In genomic region chr3:140091143-140091542, GRCh38 we compare ENCODE assay signal across 20 cellular contexts.
A peak's percentile ranks its signal among the peaks of the same experiment; 100 is the strongest.
DNase-seq lines count a peak whose midpoint lies in the region; ATAC-seq and TF ChIP-seq lines count a peak whose summit lies in the region.
"Had no signal": no experiment of that assay in that cellular context is flagged by ENCODE, and none has a peak within 500 bp of the region (broad histone marks: within the 10 kb centered on the region; RNA-seq: fewer than 3 reads in every experiment).

No MANE protein-coding gene starts in this region.

- H3K27me3 ChIP-seq in right cardiac atrium (ENCODE audit: control insufficient read depth, insufficient read depth), result no peaks in the 10 kb centered on the region
- no peaks in the 10 kb centered on the region for H3K27me3 ChIP-seq in tibial artery
- H3K27me3 ChIP-seq: pancreas, Peyer's patch had no signal

- TF ChIP-seq CTCF in tibial artery (IDR thresholded peaks at IDR 0.05), result no peak

- H3K4me1 ChIP-seq in right cardiac atrium (ENCODE audit: control insufficient read depth, insufficient read depth, low read length) (no peaks in the 10 kb centered on the region), tibial artery (peaks cover 0 to 19% (median 3%) of the 10 kb centered on the region in 4 donors)
- H3K4me1 ChIP-seq: Peyer's patch had no signal

- 54% methylated on average over 3 of the region's 3 CpGs for WGBS in right cardiac atrium

- H3K4me3 ChIP-seq in SK-N-MC (no peak overlapping the region), right cardiac atrium (ENCODE audit: low read length) (no peak overlapping the region), skeletal muscle cell (ENCODE audit: low read depth, low read length) (no peak overlapping the region), tibial artery (no peak overlapping the region)
- H3K4me3 ChIP-seq: pancreas, Peyer's patch, smooth muscle cell had no signal

- no peaks in the 10 kb centered on the region for H3K36me3 ChIP-seq in SK-N-MC (ENCODE audit: insufficient read depth, low read length)
- H3K36me3 ChIP-seq in tibial artery, result no peaks in the 10 kb centered on the region
- H3K36me3 ChIP-seq: pancreas, Peyer's patch had no signal

- H3K27ac ChIP-seq in SK-N-MC (peak overlapping the region; percentile 37; the same call in 1 of the 2 replicates), right cardiac atrium (ENCODE audit: low read length) (no peak overlapping the region), tibial artery (no peak overlapping the region)
- H3K27ac ChIP-seq: 22Rv1, C4-2B, pancreas, Peyer's patch had no signal

- ATAC-seq in right cardiac atrium, result peak; percentile 31 to 64
- ATAC-seq: pancreas, WTC11 had no signal

- no peak overlapping the region for H3K9ac ChIP-seq in SK-N-MC (ENCODE audit: insufficient read length)

- intact Hi-C loops in right cardiac atrium (cut with DNase I) (loop anchor here in 1 of 4 donors (10.0 kb wide), 1 partner anchor 114 kb away; no protein-coding TSS in a partner anchor), tibial artery (cut with DNase I; ENCODE audit: low total_unique reads) (no loop called here)

- H3K9me3 ChIP-seq in SK-N-MC (ENCODE audit: low read depth, low read length) (no peaks in the 10 kb centered on the region), right cardiac atrium (ENCODE audit: control insufficient read depth, low read length) (no peaks in the 10 kb centered on the region), tibial artery (no peaks in the 10 kb centered on the region)
- H3K9me3 ChIP-seq: pancreas, Peyer's patch had no signal

- DNase-seq in DMS 273 (lab: John Stamatoyannopoulos, UW; ENCODE audit: unreplicated experiment), result peak; percentile 59
- DNase-seq in DMS 273 treated with DMSO at 0.1 percent for 48 hours (lab: John Stamatoyannopoulos, UW), result no peak
- no peak for DNase-seq in SK-N-MC (ENCODE audit: low read depth, low spot score)
- peak; percentile 39 to 75 (median 66) for DNase-seq in right cardiac atrium
- peak; percentile 4 for DNase-seq in skeletal muscle cell (ENCODE audit: low read depth)
- DNase-seq in activated CD4-positive, alpha-beta T cell treated with anti-CD3 and anti-CD28 coated beads for 48 hours, result no peak
- no peak for DNase-seq in NCI-H2227 treated with DMSO at 0.1 percent for 48 hours (lab: John Stamatoyannopoulos, UW)
- DNase-seq in tibial artery, result no peak
- DNase-seq: central memory CD4-positive, alpha-beta T cell; effector memory CD4-positive, alpha-beta T cell; EL; hippocampal formation; kidney glomerular epithelial cell; NCI-H1105; pancreas; Peyer's patch had no signal

Comparison
In these comparisons a context has a peak if more than half of its experiments do, and no peak if none do; other contexts are left out.
1. DNase-seq: peak in DMS 273 (single experiment), right cardiac atrium (3 of 3) and skeletal muscle cell (single experiment); none in DMS 273 treated with DMSO at 0.1 percent for 48 hours (single experiment), SK-N-MC (single experiment), activated CD4-positive, alpha-beta T cell treated with anti-CD3 and anti-CD28 coated beads for 48 hours (single experiment), NCI-H2227 treated with DMSO at 0.1 percent for 48 hours (single experiment) and tibial artery (0 of 2).